1 cellular context compared by ENCODE assay signal in the genomic region with DNA sequence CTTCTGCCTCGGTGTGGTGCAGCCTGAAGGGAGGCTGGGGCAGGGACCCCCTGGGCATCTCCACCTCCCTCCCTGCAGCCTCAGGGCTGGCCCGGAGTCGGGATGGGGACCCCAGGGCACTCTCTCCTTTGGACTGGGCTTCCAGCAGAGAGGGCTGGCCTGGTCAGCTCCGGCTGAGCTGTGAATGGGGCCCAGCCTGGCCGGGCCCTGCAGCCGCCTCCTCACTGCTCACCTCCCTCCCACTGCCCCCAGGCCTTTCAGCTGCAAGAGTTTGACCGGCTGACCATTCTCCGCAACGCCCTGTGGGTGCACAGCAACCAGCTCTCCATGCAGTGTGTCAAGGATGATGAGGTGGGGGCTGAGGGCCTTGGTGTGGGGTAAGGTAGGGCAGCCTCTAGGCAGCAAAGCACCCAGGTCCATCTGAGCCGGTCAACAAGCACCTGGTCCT.
TF ChIP-seq lines count a peak whose summit lies in the region.

No MANE protein-coding gene starts in this region.

TF ChIP-seq in H1, 55 proteins besides CTCF, POLR2A, EP300 and RAD21 (continued from another document):
- TF ChIP-seq TCF12 (IDR thresholded peaks at IDR 0.05; ENCODE audit: low read depth, low read length) (no peak), HDAC2 (IDR thresholded peaks at IDR 0.05; ENCODE audit: borderline replicate concordance in 1 of 2, low read depth in 2 of 2, low read length in 2 of 2) (no peak), CBX5 (IDR thresholded peaks at IDR 0.05; ENCODE audit: low read depth, low read length) (no peak), MAFK (IDR thresholded peaks at IDR 0.05; ENCODE audit: low read depth, low read length) (no peak), NANOG (IDR thresholded peaks at IDR 0.05; ENCODE audit: insufficient read depth, low read depth, low read length, poor library complexity, severe bottlenecking) (no peak), TBP (IDR thresholded peaks at IDR 0.05; ENCODE audit: low read depth, low read length) (no peak)
